ENCODE assay signal across 27 cellular contexts in the genomic region with DNA sequence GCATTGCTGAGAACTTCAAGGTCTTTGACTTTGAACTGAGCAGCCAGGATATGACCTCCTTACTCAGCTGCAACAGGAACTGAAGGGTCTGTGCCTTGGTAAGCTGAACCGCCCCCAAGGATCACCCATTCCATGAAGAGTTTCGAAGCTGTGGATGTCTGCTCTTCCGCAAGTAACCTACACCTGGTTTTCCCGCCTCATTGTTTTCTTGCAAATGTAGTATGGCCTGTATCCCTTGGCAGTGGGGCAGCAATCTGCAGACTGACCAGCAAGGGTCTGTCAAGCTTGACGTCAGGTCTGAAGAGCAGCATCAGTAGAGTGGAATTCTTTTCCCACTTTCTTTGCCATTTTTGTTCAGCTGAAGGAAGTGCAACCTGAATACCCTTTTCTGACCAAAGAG.
"Had no signal": no experiment of that assay in that cellular context is flagged by ENCODE, and none has a peak within 500 bp of the region (broad histone marks: within the 10 kb centered on the region; RNA-seq: fewer than 3 reads in every experiment).

No MANE protein-coding gene starts in this region.

- H3K4me1 Mint-ChIP-seq: naive thymus-derived CD8-positive, alpha-beta T cell; stimulated activated effector memory CD8-positive, alpha-beta T cell treated with anti-CD3 and anti-CD28 coated beads, Interleukin-12 subunit alpha, Interleukin-12 subunit beta, amount 100 ng/mL, for 72 hours; stimulated activated naive B cell treated with anti-CD40 and anti-IgM and Interleukin-4, amounts not matched to agents 10 μg/mL and 1 μg/mL and 100 μg/mL, for 72 hours; stimulated activated naive CD8-positive, alpha-beta T cell treated with anti-CD3 and anti-CD28 coated beads, Interleukin-15, amount 100 ng/mL, for 72 hours had no signal

- H3K79me2 ChIP-seq: parathyroid adenoma had no signal

- DNase-seq: naive B cell; naive thymus-derived CD8-positive, alpha-beta T cell; occipital lobe; ovary; psoas muscle; right cardiac atrium; right lobe of liver; sigmoid colon; small intestine; stimulated activated CD4-positive, alpha-beta T cell treated with anti-CD3 and anti-CD28 coated beads, Interleukin-15, amount 100 ng/mL, for 24 hours; stimulated activated CD4-positive, alpha-beta T cell treated with anti-CD3 and anti-CD28 coated beads, Interleukin-2, amount 100 ng/mL, for 24 hours; stimulated activated CD4-positive, alpha-beta T cell treated with anti-CD3 and anti-CD28 coated beads, Interleukin-2, amount 100 ng/mL, for 48 hours; stimulated activated CD4-positive, alpha-beta T cell treated with anti-CD3 and anti-CD28 coated beads, Interleukin-4, amount 100 ng/mL, for 24 hours; stimulated activated naive B cell treated with anti-CD40 and anti-IgM and Interleukin-4, amounts not matched to agents 10 μg/mL and 1 μg/mL and 100 μg/mL, for 72 hours; stimulated activated naive CD8-positive, alpha-beta T cell treated with anti-CD3 and anti-CD28 coated beads, Interleukin-15, amount 100 ng/mL, for 72 hours; stimulated activated naive CD8-positive, alpha-beta T cell treated with anti-CD3 and anti-CD28 coated beads, Interleukin-15, Interleukin-2, amounts not matched to agents 100 U/mL and 50 U/mL, for 24 hours; thyroid gland; trophoblast cell; uterus had no signal

- H3K27me3 ChIP-seq: neural progenitor cell, ovary, right lobe of liver, sigmoid colon, thyroid gland, tibial nerve, upper lobe of left lung, uterus had no signal

- H2AFZ ChIP-seq: neural progenitor cell, parathyroid adenoma had no signal

- H3K4me1 ChIP-seq: neural progenitor cell, parathyroid adenoma, psoas muscle, right lobe of liver, sigmoid colon, thyroid gland, tibial nerve, upper lobe of left lung, uterus had no signal

- H3K36me3 Mint-ChIP-seq: naive B cell; naive thymus-derived CD8-positive, alpha-beta T cell; natural killer cell treated with Interleukin-12 subunit alpha and Interleukin-12 subunit beta and Interleukin-15 and Interleukin-18, amount 100 ng/mL, for 72 hours; neural progenitor cell; stimulated activated effector memory CD8-positive, alpha-beta T cell treated with anti-CD3 and anti-CD28 coated beads, Interleukin-12 subunit alpha, Interleukin-12 subunit beta, amount 100 ng/mL, for 72 hours; stimulated activated naive B cell treated with anti-CD40 and anti-IgM and Interleukin-4, amounts not matched to agents 10 μg/mL and 1 μg/mL and 100 μg/mL, for 72 hours had no signal

- H3K9me3 ChIP-seq: ovary, psoas muscle, right lobe of liver, sigmoid colon, thoracic aorta, thyroid gland, tibial nerve, upper lobe of left lung, uterus had no signal

- FAIRE-seq: small intestine had no signal

- H3K36me3 ChIP-seq: neural progenitor cell, ovary, right lobe of liver, sigmoid colon, thoracic aorta, thyroid gland, tibial nerve, upper lobe of left lung, uterus had no signal

- H3K27ac ChIP-seq: neural progenitor cell, ovary, parathyroid adenoma, psoas muscle, right lobe of liver, sigmoid colon, thoracic aorta, thyroid gland, tibial nerve, upper lobe of left lung, uterus had no signal

- H3K4me2 ChIP-seq: neural progenitor cell had no signal

- H3K9me3 Mint-ChIP-seq: naive B cell; naive thymus-derived CD8-positive, alpha-beta T cell; natural killer cell treated with Interleukin-12 subunit alpha and Interleukin-12 subunit beta and Interleukin-15 and Interleukin-18, amount 100 ng/mL, for 72 hours; neural progenitor cell; stimulated activated effector memory CD8-positive, alpha-beta T cell treated with anti-CD3 and anti-CD28 coated beads, Interleukin-12 subunit alpha, Interleukin-12 subunit beta, amount 100 ng/mL, for 72 hours; stimulated activated naive B cell treated with anti-CD40 and anti-IgM and Interleukin-4, amounts not matched to agents 10 μg/mL and 1 μg/mL and 100 μg/mL, for 72 hours; stimulated activated naive CD8-positive, alpha-beta T cell treated with anti-CD3 and anti-CD28 coated beads, Interleukin-15, amount 100 ng/mL, for 72 hours had no signal

- H3K9ac ChIP-seq: neural progenitor cell, parathyroid adenoma had no signal

- H3K27ac Mint-ChIP-seq: naive thymus-derived CD8-positive, alpha-beta T cell; natural killer cell treated with Interleukin-12 subunit alpha and Interleukin-12 subunit beta and Interleukin-15 and Interleukin-18, amount 100 ng/mL, for 72 hours; neural progenitor cell; progenitor cell of endocrine pancreas; stimulated activated effector memory CD8-positive, alpha-beta T cell treated with anti-CD3 and anti-CD28 coated beads, Interleukin-12 subunit alpha, Interleukin-12 subunit beta, amount 100 ng/mL, for 72 hours; stimulated activated naive B cell treated with anti-CD40 and anti-IgM and Interleukin-4, amounts not matched to agents 10 μg/mL and 1 μg/mL and 100 μg/mL, for 72 hours; stimulated activated naive CD8-positive, alpha-beta T cell treated with anti-CD3 and anti-CD28 coated beads, Interleukin-15, amount 100 ng/mL, for 72 hours had no signal

- H3K4me3 Mint-ChIP-seq: naive B cell; naive thymus-derived CD8-positive, alpha-beta T cell; natural killer cell treated with Interleukin-12 subunit alpha and Interleukin-12 subunit beta and Interleukin-15 and Interleukin-18, amount 100 ng/mL, for 72 hours; neural progenitor cell; stimulated activated effector memory CD8-positive, alpha-beta T cell treated with anti-CD3 and anti-CD28 coated beads, Interleukin-12 subunit alpha, Interleukin-12 subunit beta, amount 100 ng/mL, for 72 hours; stimulated activated naive B cell treated with anti-CD40 and anti-IgM and Interleukin-4, amounts not matched to agents 10 μg/mL and 1 μg/mL and 100 μg/mL, for 72 hours; stimulated activated naive CD8-positive, alpha-beta T cell treated with anti-CD3 and anti-CD28 coated beads, Interleukin-15, amount 100 ng/mL, for 72 hours had no signal

- H3K4me3 ChIP-seq: neural progenitor cell, ovary, psoas muscle, right lobe of liver, sigmoid colon, thoracic aorta, thyroid gland, tibial nerve, upper lobe of left lung, uterus had no signal

- ATAC-seq: naive thymus-derived CD8-positive, alpha-beta T cell; natural killer cell treated with Interleukin-12 subunit alpha and Interleukin-12 subunit beta and Interleukin-15 and Interleukin-18, amount 100 ng/mL, for 72 hours; psoas muscle; right cardiac atrium; right lobe of liver; stimulated activated effector memory CD8-positive, alpha-beta T cell treated with anti-CD3 and anti-CD28 coated beads, Interleukin-12 subunit alpha, Interleukin-12 subunit beta, amount 100 ng/mL, for 72 hours; stimulated activated naive B cell treated with anti-CD40 and anti-IgM and Interleukin-4, amounts not matched to agents 10 μg/mL and 1 μg/mL and 100 μg/mL, for 72 hours; stimulated activated naive CD8-positive, alpha-beta T cell treated with anti-CD3 and anti-CD28 coated beads, Interleukin-15, amount 100 ng/mL, for 72 hours; stimulated activated naive CD8-positive, alpha-beta T cell treated with anti-CD3 and anti-CD28 coated beads, Interleukin-15, Interleukin-2, amounts not matched to agents 100 U/mL and 50 U/mL, for 24 hours had no signal

- H3K27me3 Mint-ChIP-seq: progenitor cell of endocrine pancreas had no signal
